In genomic region chr4:170017252-170017651, GRCh38 we compare ENCODE assay signal across 14 cellular contexts. TPM values are rescaled to one million over a fixed set of nuclear protein-coding genes. Genes with fewer than 3 reads are reported as not detected.
DNase-seq lines count a peak whose midpoint lies in the region; ATAC-seq and TF ChIP-seq lines count a peak whose summit lies in the region.
"Had no signal": no experiment of that assay in that cellular context is flagged by ENCODE, and none has a peak within 500 bp of the region (broad histone marks: within the 10 kb centered on the region; RNA-seq: fewer than 3 reads in every experiment).

No MANE protein-coding gene starts in this region.

- TF ChIP-seq CTCF in WERI-Rb-1 (IDR thresholded peaks at IDR 0.05; ENCODE audit: low read depth, low read length) = no peak
- TF ChIP-seq CTCF in left ventricle myocardium inferior (IDR thresholded peaks at IDR 0.05; ENCODE audit: borderline replicate concordance) = no peak

- H3K36me3 ChIP-seq in WERI-Rb-1 = peaks cover 6% of the 10 kb centered on the region; the same call in 1 of the 2 replicates
- H3K36me3 ChIP-seq in left ventricle myocardium inferior = no peaks in the 10 kb centered on the region
- H3K36me3 ChIP-seq: HAP-1 had no signal

- no peak for DNase-seq in WERI-Rb-1
- no peak for DNase-seq in hippocampal formation (lab: John Stamatoyannopoulos, UW)
- no peak for DNase-seq in left ventricle myocardium inferior
- DNase-seq: CD8-positive, alpha-beta T cell; DMS79 treated with DMSO at 0.1 percent for 48 hours; EL; GOT3; HFFc6 had no signal

- no peaks in the 10 kb centered on the region for H3K4me1 ChIP-seq in left ventricle myocardium inferior
- H3K4me1 ChIP-seq: A549, HAP-1 had no signal

- intact Hi-C loops in left ventricle myocardium inferior (cut with micrococcal nuclease) = no loop called here

- H3K4me3 ChIP-seq in WERI-Rb-1 (ENCODE audit: low read depth, low read length) (no peak overlapping the region), left ventricle myocardium inferior (no peak overlapping the region)
- H3K4me3 ChIP-seq: A549, HAP-1 had no signal

- ATAC-seq in HG02759 (IDR thresholded peaks at IDR 0.05; ENCODE audit: unreplicated experiment) = no peak
- ATAC-seq: A549; CD8-positive, alpha-beta T cell had no signal

- H3K27ac ChIP-seq in WERI-Rb-1 (peak overlapping the region; percentile 14), cingulate gyrus (ENCODE audit: low read depth, low read length) (peak overlapping the region; percentile 25), layer of hippocampus (ENCODE audit: low read depth, low read length) (peak overlapping the region; percentile 1), left ventricle myocardium inferior (replicated peaks) (no peak overlapping the region)
- H3K27ac ChIP-seq: A549, HL-60 had no signal

- no peaks in the 10 kb centered on the region for H3K27me3 ChIP-seq in WERI-Rb-1 (ENCODE audit: insufficient read depth, low read depth, severe bottlenecking)
- H3K27me3 ChIP-seq in layer of hippocampus (ENCODE audit: control insufficient read depth, insufficient read depth, low read length) = no peaks in the 10 kb centered on the region
- H3K27me3 ChIP-seq in left ventricle myocardium inferior (ENCODE audit: low read depth) = no peaks in the 10 kb centered on the region

- H3K9me3 ChIP-seq in WERI-Rb-1 (ENCODE audit: severe bottlenecking) = no peaks in the 10 kb centered on the region
- H3K9me3 ChIP-seq in left ventricle myocardium inferior (replicated peaks) = no peaks in the 10 kb centered on the region
- H3K9me3 ChIP-seq: A549, HAP-1 had no signal

RNA-seq across cellular contexts. Expression of gene MFAP3L, which starts 8.9 kb away (rescaled TPM):
- total RNA-seq in left ventricle myocardium inferior = 3.1 TPM
